In genomic region chr10:106931159-106931852, GRCh38 we compare ENCODE assay signal across 1 cellular context.
TF ChIP-seq lines count a peak whose summit lies in the region.

No MANE protein-coding gene starts in this region.

TF ChIP-seq in HepG2, 621 proteins besides CTCF, POLR2A, EP300 and RAD21 (continued from another document):
- no peak for TF ChIP-seq ATF2 (CRISPR knock-in tag; IDR thresholded peaks at IDR 0.05)
- TF ChIP-seq MEIS1 (CRISPR knock-in tag; IDR thresholded peaks at IDR 0.05; ENCODE audit: borderline replicate concordance), result no peak
- TF ChIP-seq, protein P1, sequence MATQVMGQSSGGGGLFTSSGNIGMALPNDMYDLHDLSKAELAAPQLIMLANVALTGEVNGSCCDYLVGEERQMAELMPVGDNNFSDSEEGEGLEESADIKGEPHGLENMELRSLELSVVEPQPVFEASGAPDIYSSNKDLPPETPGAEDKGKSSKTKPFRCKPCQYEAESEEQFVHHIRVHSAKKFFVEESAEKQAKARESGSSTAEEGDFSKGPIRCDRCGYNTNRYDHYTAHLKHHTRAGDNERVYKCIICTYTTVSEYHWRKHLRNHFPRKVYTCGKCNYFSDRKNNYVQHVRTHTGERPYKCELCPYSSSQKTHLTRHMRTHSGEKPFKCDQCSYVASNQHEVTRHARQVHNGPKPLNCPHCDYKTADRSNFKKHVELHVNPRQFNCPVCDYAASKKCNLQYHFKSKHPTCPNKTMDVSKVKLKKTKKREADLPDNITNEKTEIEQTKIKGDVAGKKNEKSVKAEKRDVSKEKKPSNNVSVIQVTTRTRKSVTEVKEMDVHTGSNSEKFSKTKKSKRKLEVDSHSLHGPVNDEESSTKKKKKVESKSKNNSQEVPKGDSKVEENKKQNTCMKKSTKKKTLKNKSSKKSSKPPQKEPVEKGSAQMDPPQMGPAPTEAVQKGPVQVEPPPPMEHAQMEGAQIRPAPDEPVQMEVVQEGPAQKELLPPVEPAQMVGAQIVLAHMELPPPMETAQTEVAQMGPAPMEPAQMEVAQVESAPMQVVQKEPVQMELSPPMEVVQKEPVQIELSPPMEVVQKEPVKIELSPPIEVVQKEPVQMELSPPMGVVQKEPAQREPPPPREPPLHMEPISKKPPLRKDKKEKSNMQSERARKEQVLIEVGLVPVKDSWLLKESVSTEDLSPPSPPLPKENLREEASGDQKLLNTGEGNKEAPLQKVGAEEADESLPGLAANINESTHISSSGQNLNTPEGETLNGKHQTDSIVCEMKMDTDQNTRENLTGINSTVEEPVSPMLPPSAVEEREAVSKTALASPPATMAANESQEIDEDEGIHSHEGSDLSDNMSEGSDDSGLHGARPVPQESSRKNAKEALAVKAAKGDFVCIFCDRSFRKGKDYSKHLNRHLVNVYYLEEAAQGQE (IDR thresholded peaks at IDR 0.05; ENCODE audit: borderline replicate concordance in 1 of 2, low read depth in 1 of 2, low read length in 2 of 2), result no peak
- TF ChIP-seq, protein P2, sequence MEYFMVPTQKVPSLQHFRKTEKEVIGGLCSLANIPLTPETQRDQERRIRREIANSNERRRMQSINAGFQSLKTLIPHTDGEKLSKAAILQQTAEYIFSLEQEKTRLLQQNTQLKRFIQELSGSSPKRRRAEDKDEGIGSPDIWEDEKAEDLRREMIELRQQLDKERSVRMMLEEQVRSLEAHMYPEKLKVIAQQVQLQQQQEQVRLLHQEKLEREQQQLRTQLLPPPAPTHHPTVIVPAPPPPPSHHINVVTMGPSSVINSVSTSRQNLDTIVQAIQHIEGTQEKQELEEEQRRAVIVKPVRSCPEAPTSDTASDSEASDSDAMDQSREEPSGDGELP (IDR thresholded peaks at IDR 0.05; ENCODE audit: borderline replicate concordance, low read depth), result no peak
- peak; percentile 47 for TF ChIP-seq HNF4G (IDR thresholded peaks at IDR 0.05; ENCODE audit: borderline replicate concordance, low read depth, low read length)
- TF ChIP-seq HNF4G (CRISPR knock-in tag; IDR thresholded peaks at IDR 0.05; ENCODE audit: borderline replicate concordance, low read depth), result no peak
- no peak for TF ChIP-seq NRL (CRISPR knock-in tag; IDR thresholded peaks at IDR 0.05; ENCODE audit: borderline replicate concordance)
- TF ChIP-seq, protein P3, sequence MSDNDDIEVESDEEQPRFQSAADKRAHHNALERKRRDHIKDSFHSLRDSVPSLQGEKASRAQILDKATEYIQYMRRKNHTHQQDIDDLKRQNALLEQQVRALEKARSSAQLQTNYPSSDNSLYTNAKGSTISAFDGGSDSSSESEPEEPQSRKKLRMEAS (IDR thresholded peaks at IDR 0.05), result peak; percentile 17; the same call in 1 of the 2 replicates
- TF ChIP-seq ZNF138 (CRISPR knock-in tag; IDR thresholded peaks at IDR 0.05; ENCODE audit: low read depth), result no peak
- TF ChIP-seq MXD4 (CRISPR knock-in tag; IDR thresholded peaks at IDR 0.05), result no peak
- peak; percentile 17; the same call in 1 of the 2 replicates for TF ChIP-seq FOXA3 (CRISPR knock-in tag; IDR thresholded peaks at IDR 0.05)
- TF ChIP-seq, protein P4, sequence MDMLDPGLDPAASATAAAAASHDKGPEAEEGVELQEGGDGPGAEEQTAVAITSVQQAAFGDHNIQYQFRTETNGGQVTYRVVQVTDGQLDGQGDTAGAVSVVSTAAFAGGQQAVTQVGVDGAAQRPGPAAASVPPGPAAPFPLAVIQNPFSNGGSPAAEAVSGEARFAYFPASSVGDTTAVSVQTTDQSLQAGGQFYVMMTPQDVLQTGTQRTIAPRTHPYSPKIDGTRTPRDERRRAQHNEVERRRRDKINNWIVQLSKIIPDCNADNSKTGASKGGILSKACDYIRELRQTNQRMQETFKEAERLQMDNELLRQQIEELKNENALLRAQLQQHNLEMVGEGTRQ (IDR thresholded peaks at IDR 0.05; ENCODE audit: low read depth, low read length), result no peak
- TF ChIP-seq, protein P4 (CRISPR knock-in tag; IDR thresholded peaks at IDR 0.05; ENCODE audit: borderline replicate concordance), result no peak
- TF ChIP-seq FOXK1 (CRISPR knock-in tag; IDR thresholded peaks at IDR 0.05; ENCODE audit: borderline replicate concordance, low read depth), result no peak
- no peak for TF ChIP-seq ZNF776 (CRISPR knock-in tag; IDR thresholded peaks at IDR 0.05)
- no peak for TF ChIP-seq ZNF615 (CRISPR knock-in tag; IDR thresholded peaks at IDR 0.05; ENCODE audit: borderline replicate concordance)
- no peak for TF ChIP-seq KAT7 (CRISPR knock-in tag; IDR thresholded peaks at IDR 0.05; ENCODE audit: borderline replicate concordance)
- peak; percentile 64 for TF ChIP-seq HNF4A (CRISPR knock-in tag; IDR thresholded peaks at IDR 0.05)
- TF ChIP-seq NCOA1 (CRISPR knock-in tag; IDR thresholded peaks at IDR 0.05), result no peak
- no peak for TF ChIP-seq YEATS4 (CRISPR knock-in tag; IDR thresholded peaks at IDR 0.05; ENCODE audit: borderline replicate concordance)
- peak; percentile 29; the same call in 1 of the 2 replicates for TF ChIP-seq CEBPB (IDR thresholded peaks at IDR 0.05; ENCODE audit: borderline replicate concordance, low read depth, low read length)
- TF ChIP-seq HMG20A (CRISPR knock-in tag; IDR thresholded peaks at IDR 0.05; ENCODE audit: borderline replicate concordance), result 0 out of 2 replicates have a peak, but pooled peaks have one; percentile 25
- TF ChIP-seq, protein P5, sequence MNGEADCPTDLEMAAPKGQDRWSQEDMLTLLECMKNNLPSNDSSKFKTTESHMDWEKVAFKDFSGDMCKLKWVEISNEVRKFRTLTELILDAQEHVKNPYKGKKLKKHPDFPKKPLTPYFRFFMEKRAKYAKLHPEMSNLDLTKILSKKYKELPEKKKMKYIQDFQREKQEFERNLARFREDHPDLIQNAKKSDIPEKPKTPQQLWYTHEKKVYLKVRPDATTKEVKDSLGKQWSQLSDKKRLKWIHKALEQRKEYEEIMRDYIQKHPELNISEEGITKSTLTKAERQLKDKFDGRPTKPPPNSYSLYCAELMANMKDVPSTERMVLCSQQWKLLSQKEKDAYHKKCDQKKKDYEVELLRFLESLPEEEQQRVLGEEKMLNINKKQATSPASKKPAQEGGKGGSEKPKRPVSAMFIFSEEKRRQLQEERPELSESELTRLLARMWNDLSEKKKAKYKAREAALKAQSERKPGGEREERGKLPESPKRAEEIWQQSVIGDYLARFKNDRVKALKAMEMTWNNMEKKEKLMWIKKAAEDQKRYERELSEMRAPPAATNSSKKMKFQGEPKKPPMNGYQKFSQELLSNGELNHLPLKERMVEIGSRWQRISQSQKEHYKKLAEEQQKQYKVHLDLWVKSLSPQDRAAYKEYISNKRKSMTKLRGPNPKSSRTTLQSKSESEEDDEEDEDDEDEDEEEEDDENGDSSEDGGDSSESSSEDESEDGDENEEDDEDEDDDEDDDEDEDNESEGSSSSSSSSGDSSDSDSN (CRISPR knock-in tag; IDR thresholded peaks at IDR 0.05), result no peak
- no peak for TF ChIP-seq ZNF17 (CRISPR knock-in tag; IDR thresholded peaks at IDR 0.05)
- no peak for TF ChIP-seq KDM3A (CRISPR knock-in tag; IDR thresholded peaks at IDR 0.05; ENCODE audit: low read depth)
- no peak for TF ChIP-seq ZNF543 (CRISPR knock-in tag; IDR thresholded peaks at IDR 0.05)
- no peak for TF ChIP-seq ZNF343 (CRISPR knock-in tag; IDR thresholded peaks at IDR 0.05)
- TF ChIP-seq ZNF562 (CRISPR knock-in tag; IDR thresholded peaks at IDR 0.05; ENCODE audit: borderline replicate concordance), result no peak
- no peak for TF ChIP-seq DNMT3B (CRISPR knock-in tag; conservative IDR thresholded peaks at IDR 0.05)
- TF ChIP-seq MLLT10 (CRISPR knock-in tag; IDR thresholded peaks at IDR 0.05), result no peak
- TF ChIP-seq ZFY (CRISPR knock-in tag; IDR thresholded peaks at IDR 0.05), result no peak
- TF ChIP-seq SNAPC2 (CRISPR knock-in tag; IDR thresholded peaks at IDR 0.05), result no peak
- TF ChIP-seq ZFP82 (CRISPR knock-in tag; IDR thresholded peaks at IDR 0.05; ENCODE audit: borderline replicate concordance), result no peak
- TF ChIP-seq SATB2 (CRISPR knock-in tag; IDR thresholded peaks at IDR 0.05), result no peak
- peak; percentile 28; the same call in 1 of the 2 replicates for TF ChIP-seq PAXIP1 (CRISPR knock-in tag; conservative IDR thresholded peaks at IDR 0.05)
- TF ChIP-seq ZNF644 (CRISPR knock-in tag; IDR thresholded peaks at IDR 0.05; ENCODE audit: low read depth), result 0 out of 2 replicates have a peak, but pooled peaks have one; percentile 30
- TF ChIP-seq ZNF616 (CRISPR knock-in tag; IDR thresholded peaks at IDR 0.05; ENCODE audit: low read depth), result no peak
- TF ChIP-seq CEBPG (CRISPR knock-in tag; IDR thresholded peaks at IDR 0.05), result peak; percentile 30; the same call in 1 of the 2 replicates
- TF ChIP-seq, protein P6, sequence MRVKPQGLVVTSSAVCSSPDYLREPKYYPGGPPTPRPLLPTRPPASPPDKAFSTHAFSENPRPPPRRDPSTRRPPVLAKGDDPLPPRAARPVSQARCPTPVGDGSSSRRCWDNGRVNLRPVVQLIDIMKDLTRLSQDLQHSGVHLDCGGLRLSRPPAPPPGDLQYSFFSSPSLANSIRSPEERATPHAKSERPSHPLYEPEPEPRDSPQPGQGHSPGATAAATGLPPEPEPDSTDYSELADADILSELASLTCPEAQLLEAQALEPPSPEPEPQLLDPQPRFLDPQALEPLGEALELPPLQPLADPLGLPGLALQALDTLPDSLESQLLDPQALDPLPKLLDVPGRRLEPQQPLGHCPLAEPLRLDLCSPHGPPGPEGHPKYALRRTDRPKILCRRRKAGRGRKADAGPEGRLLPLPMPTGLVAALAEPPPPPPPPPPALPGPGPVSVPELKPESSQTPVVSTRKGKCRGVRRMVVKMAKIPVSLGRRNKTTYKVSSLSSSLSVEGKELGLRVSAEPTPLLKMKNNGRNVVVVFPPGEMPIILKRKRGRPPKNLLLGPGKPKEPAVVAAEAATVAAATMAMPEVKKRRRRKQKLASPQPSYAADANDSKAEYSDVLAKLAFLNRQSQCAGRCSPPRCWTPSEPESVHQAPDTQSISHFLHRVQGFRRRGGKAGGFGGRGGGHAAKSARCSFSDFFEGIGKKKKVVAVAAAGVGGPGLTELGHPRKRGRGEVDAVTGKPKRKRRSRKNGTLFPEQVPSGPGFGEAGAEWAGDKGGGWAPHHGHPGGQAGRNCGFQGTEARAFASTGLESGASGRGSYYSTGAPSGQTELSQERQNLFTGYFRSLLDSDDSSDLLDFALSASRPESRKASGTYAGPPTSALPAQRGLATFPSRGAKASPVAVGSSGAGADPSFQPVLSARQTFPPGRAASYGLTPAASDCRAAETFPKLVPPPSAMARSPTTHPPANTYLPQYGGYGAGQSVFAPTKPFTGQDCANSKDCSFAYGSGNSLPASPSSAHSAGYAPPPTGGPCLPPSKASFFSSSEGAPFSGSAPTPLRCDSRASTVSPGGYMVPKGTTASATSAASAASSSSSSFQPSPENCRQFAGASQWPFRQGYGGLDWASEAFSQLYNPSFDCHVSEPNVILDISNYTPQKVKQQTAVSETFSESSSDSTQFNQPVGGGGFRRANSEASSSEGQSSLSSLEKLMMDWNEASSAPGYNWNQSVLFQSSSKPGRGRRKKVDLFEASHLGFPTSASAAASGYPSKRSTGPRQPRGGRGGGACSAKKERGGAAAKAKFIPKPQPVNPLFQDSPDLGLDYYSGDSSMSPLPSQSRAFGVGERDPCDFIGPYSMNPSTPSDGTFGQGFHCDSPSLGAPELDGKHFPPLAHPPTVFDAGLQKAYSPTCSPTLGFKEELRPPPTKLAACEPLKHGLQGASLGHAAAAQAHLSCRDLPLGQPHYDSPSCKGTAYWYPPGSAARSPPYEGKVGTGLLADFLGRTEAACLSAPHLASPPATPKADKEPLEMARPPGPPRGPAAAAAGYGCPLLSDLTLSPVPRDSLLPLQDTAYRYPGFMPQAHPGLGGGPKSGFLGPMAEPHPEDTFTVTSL (CRISPR knock-in tag; IDR thresholded peaks at IDR 0.05; ENCODE audit: borderline replicate concordance), result peak; percentile 51; the same call in 1 of the 2 replicates
- no peak for TF ChIP-seq ZNF605 (CRISPR knock-in tag; IDR thresholded peaks at IDR 0.05)
- 0 out of 4 replicates have a peak, but pooled peaks of 1 of the 2 experiments have one; percentile 25 for TF ChIP-seq ATF4 (CRISPR knock-in tag; IDR thresholded peaks at IDR 0.05)
- no peak for TF ChIP-seq ZFP37 (CRISPR knock-in tag; IDR thresholded peaks at IDR 0.05; ENCODE audit: borderline replicate concordance)
